Comparison of ENCODE assay signal across 24 cellular contexts in genomic region chr18:76133873-76134272, GRCh38.
DNase-seq lines count a peak whose midpoint lies in the region; ATAC-seq, FAIRE-seq and TF ChIP-seq lines count a peak whose summit lies in the region.
"Had no signal": no experiment of that assay in that cellular context is flagged by ENCODE, and none has a peak within 500 bp of the region (broad histone marks: within the 10 kb centered on the region; RNA-seq: fewer than 3 reads in every experiment).

No MANE protein-coding gene starts in this region.

- H3K27ac ChIP-seq in BLaER1 (no peak overlapping the region), HEK293 (ENCODE audit: extremely low read depth, low read depth, low read length) (no peak overlapping the region)
- H3K27ac ChIP-seq: 22Rv1, A549, C4-2B had no signal

- no peaks in the 10 kb centered on the region for H3K36me3 ChIP-seq in BLaER1
- H3K36me3 ChIP-seq in HEK293 (ENCODE audit: control insufficient read depth in 2 of 2, insufficient read depth in 1 of 2, low read length in 2 of 2) = no peaks in the 10 kb centered on the region

- H3K4me1 Mint-ChIP-seq in neural crest cell = peaks cover 4% of the 10 kb centered on the region
- H3K4me1 Mint-ChIP-seq: B cell had no signal

- FAIRE-seq in D721Med (lab: Jason Lieb, UNC) (peak; percentile 29), urothelium cell line (lab: Jason Lieb, UNC) (no peak)
- FAIRE-seq: A549, GM12878, GM12892, GM19239 had no signal

- DNase-seq in D721Med (ENCODE audit: insufficient read length, low spot score) (no peak), neural crest cell (ENCODE audit: low read depth, low spot score) (no peak), urothelium cell line (ENCODE audit: low spot score) (no peak), NCI-H1105 (lab: John Stamatoyannopoulos, UW) (no peak)
- DNase-seq: Caco-2; Calu3; CD4-positive, alpha-beta T cell; CD8-positive, alpha-beta T cell; DMS 273 treated with DMSO at 0.1 percent for 48 hours; DMS153; DMS53; DMS79; EL; GDM1 had no signal

- no peak for ATAC-seq in GM19463 (IDR thresholded peaks at IDR 0.05; ENCODE audit: unreplicated experiment)
- ATAC-seq: A549; CD8-positive, alpha-beta T cell; GM12878 had no signal

- H3K9me3 Mint-ChIP-seq in neural crest cell = peaks cover 13% of the 10 kb centered on the region
- H3K9me3 Mint-ChIP-seq: CD4-positive, alpha-beta T cell had no signal

- H4K20me1 ChIP-seq in BLaER1 = no peaks in the 10 kb centered on the region

- CTCF ChIA-PET in HEK293 (lab: Yijun Ruan, JAX) = no interaction called here

- H3K4me3 Mint-ChIP-seq in neural crest cell = no peak overlapping the region
- H3K4me3 Mint-ChIP-seq: B cell; CD4-positive, alpha-beta T cell; CD8-positive, alpha-beta T cell had no signal

- no peak overlapping the region for H3K9ac ChIP-seq in BLaER1

- no peaks in the 10 kb centered on the region for H3K27me3 ChIP-seq in BLaER1

- no peaks in the 10 kb centered on the region for H3K27me3 Mint-ChIP-seq in neural crest cell (ENCODE audit: low read depth)
- H3K27me3 Mint-ChIP-seq: B cell had no signal

- H3K4me3 ChIP-seq in BLaER1 (no peak overlapping the region), HEK293 (ENCODE audit: low read depth, low read length) (no peak overlapping the region)
- H3K4me3 ChIP-seq: A549, GM12878 had no signal

- H3K4me2 ChIP-seq in BLaER1 = peak overlapping the region; percentile 57; the same call in 1 of the 2 replicates
- H3K4me2 ChIP-seq: A549 had no signal

- H3K4me1 ChIP-seq in BLaER1 (peaks cover 18% of the 10 kb centered on the region), HEK293 (ENCODE audit: control insufficient read depth, insufficient read depth, low read length) (no peaks in the 10 kb centered on the region)
- H3K4me1 ChIP-seq: A549, Caco-2 had no signal

- H3K9me3 ChIP-seq in BLaER1 (peaks cover 24% of the 10 kb centered on the region; the same call in 1 of the 2 replicates), HEK293 (ENCODE audit: control insufficient read depth, insufficient read depth, low read depth, low read length) (no peaks in the 10 kb centered on the region)
- H3K9me3 ChIP-seq: A549, Caco-2 had no signal

- POLR2A ChIA-PET in HEK293 (lab: Yijun Ruan, JAX) = no interaction called here

- H3K36me3 Mint-ChIP-seq in neural crest cell (ENCODE audit: low read depth) = peaks cover 7% of the 10 kb centered on the region
- H3K36me3 Mint-ChIP-seq: CD8-positive, alpha-beta T cell had no signal

- no peak for TF ChIP-seq CTCF in D721Med (IDR thresholded peaks at IDR 0.05; ENCODE audit: insufficient read depth, missing control alignments)
- no peak for TF ChIP-seq CTCF in HEK293 (tag by site-specific recombination; IDR thresholded peaks at IDR 0.05)
- no peak for TF ChIP-seq CTCF in neural crest cell (conservative IDR thresholded peaks at IDR 0.05)

- peak overlapping the region; percentile 92 for H3K27ac Mint-ChIP-seq in neural crest cell (ENCODE audit: unreplicated experiment)
- H3K27ac Mint-ChIP-seq: B cell; CD4-positive, alpha-beta T cell; CD8-positive, alpha-beta T cell had no signal

TF ChIP-seq in HEK293, 187 proteins besides CTCF, POLR2A, EP300 and RAD21:
- peak; percentile 95 for TF ChIP-seq ZNF677 (tag by site-specific recombination; IDR thresholded peaks at IDR 0.05)
- no peak for TF ChIP-seq ZSCAN18 (tag by site-specific recombination; IDR thresholded peaks at IDR 0.05)
- TF ChIP-seq, protein P1, sequence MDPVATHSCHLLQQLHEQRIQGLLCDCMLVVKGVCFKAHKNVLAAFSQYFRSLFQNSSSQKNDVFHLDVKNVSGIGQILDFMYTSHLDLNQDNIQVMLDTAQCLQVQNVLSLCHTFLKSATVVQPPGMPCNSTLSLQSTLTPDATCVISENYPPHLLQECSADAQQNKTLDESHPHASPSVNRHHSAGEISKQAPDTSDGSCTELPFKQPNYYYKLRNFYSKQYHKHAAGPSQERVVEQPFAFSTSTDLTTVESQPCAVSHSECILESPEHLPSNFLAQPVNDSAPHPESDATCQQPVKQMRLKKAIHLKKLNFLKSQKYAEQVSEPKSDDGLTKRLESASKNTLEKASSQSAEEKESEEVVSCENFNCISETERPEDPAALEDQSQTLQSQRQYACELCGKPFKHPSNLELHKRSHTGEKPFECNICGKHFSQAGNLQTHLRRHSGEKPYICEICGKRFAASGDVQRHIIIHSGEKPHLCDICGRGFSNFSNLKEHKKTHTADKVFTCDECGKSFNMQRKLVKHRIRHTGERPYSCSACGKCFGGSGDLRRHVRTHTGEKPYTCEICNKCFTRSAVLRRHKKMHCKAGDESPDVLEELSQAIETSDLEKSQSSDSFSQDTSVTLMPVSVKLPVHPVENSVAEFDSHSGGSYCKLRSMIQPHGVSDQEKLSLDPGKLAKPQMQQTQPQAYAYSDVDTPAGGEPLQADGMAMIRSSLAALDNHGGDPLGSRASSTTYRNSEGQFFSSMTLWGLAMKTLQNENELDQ (tag by site-specific recombination; IDR thresholded peaks at IDR 0.05; ENCODE audit: low read depth) = no peak
